In the genomic region with DNA sequence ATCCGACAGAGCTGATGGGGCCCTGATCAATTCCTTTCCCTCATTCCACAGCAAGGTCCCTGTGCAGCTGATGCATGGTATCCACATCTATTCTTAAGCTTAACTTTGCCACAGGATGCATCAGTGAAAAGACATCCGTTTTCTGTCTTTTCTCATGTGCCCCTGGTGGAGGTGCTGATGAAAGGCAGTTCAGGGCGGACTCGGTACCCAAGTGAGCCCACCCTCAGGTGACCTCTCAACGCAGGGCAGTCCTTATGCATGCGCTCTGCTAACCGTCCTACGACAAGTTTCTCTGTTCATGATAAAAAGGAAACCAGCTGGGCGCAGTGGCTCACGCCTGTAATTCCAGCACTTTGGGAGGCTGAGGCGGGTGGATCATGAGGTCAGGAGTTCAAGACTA, we compare ENCODE assay signal across 22 cellular contexts.
DNase-seq lines count a peak whose midpoint lies in the region; ATAC-seq and TF ChIP-seq lines count a peak whose summit lies in the region.
"Had no signal": no experiment of that assay in that cellular context is flagged by ENCODE, and none has a peak within 500 bp of the region (broad histone marks: within the 10 kb centered on the region; RNA-seq: fewer than 3 reads in every experiment).

No MANE protein-coding gene starts in this region.

- H3K4me3 Mint-ChIP-seq in WTC11: no peak overlapping the region

- H3K36me3 Mint-ChIP-seq in WTC11: no peaks in the 10 kb centered on the region
- peaks cover 0 to 8% of the 10 kb centered on the region in 2 donors for H3K36me3 Mint-ChIP-seq in activated naive CD4-positive, alpha-beta T cell treated with anti-CD3 and anti-CD28 coated beads, Interleukin-2, amount 50 U/mL, for 72 hours

- H3K27ac ChIP-seq in DND-41 (ENCODE audit: low read length): no peak overlapping the region
- H3K27ac ChIP-seq: HL-60, PC-9, SJSA1 had no signal

- DNase-seq in DND-41: no peak
- no peak for DNase-seq in WTC11 (ENCODE audit: low spot score)
- peak; percentile 20 for DNase-seq in iPS DF 19.7 (ENCODE audit: low read depth, low spot score)
- peak; percentile 37 for DNase-seq in mesenteric fat pad (ENCODE audit: low spot score)
- no peak for DNase-seq in NCI-H82 treated with DMSO at 0.1 percent for 48 hours (lab: John Stamatoyannopoulos, UW; ENCODE audit: unreplicated experiment)
- no peak for DNase-seq in activated naive CD4-positive, alpha-beta T cell treated with anti-CD3 and anti-CD28 coated beads, Interleukin-2, amount 50 U/mL, for 72 hours (ENCODE audit: low spot score in 2 of 2)
- DNase-seq: Calu3, DMS153, HCEC 1CT, NCI-H1048, NCI-H1417, NCI-H1694, NCI-H2029 treated with DMSO at 0.1 percent for 48 hours, NCI-H446 treated with DMSO at 0.1 percent for 48 hours, NCI-H526, NCI-H82, PC-9 had no signal

- no peak overlapping the region for H3K4me3 ChIP-seq in DND-41 (ENCODE audit: low read depth in 1 of 2, low read length in 2 of 2)
- H3K4me3 ChIP-seq: PC-9, SJSA1 had no signal

- no peaks in the 10 kb centered on the region for H3K79me2 ChIP-seq in DND-41 (ENCODE audit: insufficient read depth, low read length)

- TF ChIP-seq CTCF in DND-41 (IDR thresholded peaks at IDR 0.05; ENCODE audit: borderline replicate concordance, extremely low read depth, low read length, poor library complexity, severe bottlenecking): peak; percentile 5
- TF ChIP-seq CTCF in WTC11 (IDR thresholded peaks at IDR 0.05): no peak

- H3K36me3 ChIP-seq in DND-41 (ENCODE audit: insufficient read depth, low read length): peaks cover 54% of the 10 kb centered on the region
- H3K36me3 ChIP-seq: SJSA1 had no signal

- no peaks in the 10 kb centered on the region; the same call in 1 of the 2 replicates for H3K27me3 Mint-ChIP-seq in WTC11 (ENCODE audit: low read depth)

- H3K9ac ChIP-seq in DND-41 (ENCODE audit: low read depth, low read length): no peak overlapping the region

- peaks cover 9% of the 10 kb centered on the region for H3K4me1 Mint-ChIP-seq in WTC11

- POLR2A ChIA-PET in WTC11 (lab: Charles Lee): no interaction called here

- H3K27me3 ChIP-seq in DND-41 (ENCODE audit: insufficient read depth, low read length, poor library complexity): no peaks in the 10 kb centered on the region
- H3K27me3 ChIP-seq: SJSA1 had no signal

- no peaks in the 10 kb centered on the region for H3K9me3 ChIP-seq in DND-41 (ENCODE audit: insufficient read depth, low read length, severe bottlenecking)
- H3K9me3 ChIP-seq: SJSA1 had no signal

- no peak for ATAC-seq in DND-41 (ENCODE audit: insufficient read depth, low read depth)
- ATAC-seq in WTC11: peak; percentile 87
- ATAC-seq in esophagus mucosa: no peak
- ATAC-seq in activated naive CD4-positive, alpha-beta T cell treated with anti-CD3 and anti-CD28 coated beads, Interleukin-2, amount 50 U/mL, for 72 hours: no peak
- no peak for ATAC-seq in HG02610 (IDR thresholded peaks at IDR 0.05; ENCODE audit: unreplicated experiment)
- ATAC-seq: Right ventricle myocardium inferior had no signal

- H2AFZ ChIP-seq in DND-41 (ENCODE audit: low read depth, low read length): no peak overlapping the region
- H2AFZ ChIP-seq: PC-9 had no signal

- H3K9me3 Mint-ChIP-seq in WTC11: 0 out of 2 replicates have a peak, but pooled peaks cover 5% of the 10 kb centered on the region
- peaks cover 0 to 5% of the 10 kb centered on the region in 2 donors for H3K9me3 Mint-ChIP-seq in activated naive CD4-positive, alpha-beta T cell treated with anti-CD3 and anti-CD28 coated beads, Interleukin-2, amount 50 U/mL, for 72 hours

- CTCF ChIA-PET in WTC11 (lab: Charles Lee): interaction anchor here (0.7 to 1.4 kb wide), 4 partner anchors 15 to 259 kb away, joined by 3 to 6 read pairs (median 3); no protein-coding TSS in a partner anchor

- H3K4me1 ChIP-seq in DND-41 (ENCODE audit: insufficient read depth, low read length): no peaks in the 10 kb centered on the region

- no peak overlapping the region for H3K27ac Mint-ChIP-seq in WTC11
- H3K27ac Mint-ChIP-seq in activated naive CD4-positive, alpha-beta T cell treated with anti-CD3 and anti-CD28 coated beads, Interleukin-2, amount 50 U/mL, for 72 hours: no peak overlapping the region

- H4K20me1 ChIP-seq in DND-41 (ENCODE audit: insufficient read depth, low read length): no peaks in the 10 kb centered on the region

- H3K4me2 ChIP-seq in DND-41 (ENCODE audit: insufficient read depth, low read length): no peak overlapping the region
- H3K4me2 ChIP-seq: PC-9 had no signal

TF ChIP-seq in WTC11, 78 proteins besides CTCF, POLR2A, EP300 and RAD21:
- TF ChIP-seq ZNF219 (CRISPR knock-in tag; IDR thresholded peaks at IDR 0.05; ENCODE audit: borderline replicate concordance) (no peak), NR1H2 (CRISPR knock-in tag; IDR thresholded peaks at IDR 0.05) (no peak), ZNF423 (CRISPR knock-in tag; IDR thresholded peaks at IDR 0.05) (0 out of 2 replicates have a peak, but pooled peaks have one; percentile 15)

Comparison
In these comparisons a context has a peak if more than half of its experiments do, and no peak if none do; other contexts are left out.
1. DNase-seq: peak in iPS DF 19.7 (single experiment) and mesenteric fat pad (single experiment); none in DND-41 (single experiment), WTC11 (single experiment), NCI-H82 treated with DMSO at 0.1 percent for 48 hours (single experiment) and activated naive CD4-positive, alpha-beta T cell treated with anti-CD3 and anti-CD28 coated beads, Interleukin-2, amount 50 U/mL, for 72 hours (0 of 2).